In genomic region chr2:105754011-105754410, GRCh38 we compare ENCODE assay signal across 12 cellular contexts. TPM values are rescaled to one million over a fixed set of nuclear protein-coding genes. Genes with fewer than 3 reads are reported as not detected.
DNase-seq lines count a peak whose midpoint lies in the region; ATAC-seq and TF ChIP-seq lines count a peak whose summit lies in the region.
"Had no signal": no experiment of that assay in that cellular context is flagged by ENCODE, and none has a peak within 500 bp of the region (broad histone marks: within the 10 kb centered on the region; RNA-seq: fewer than 3 reads in every experiment).

No MANE protein-coding gene starts in this region.

- H3K4me3 ChIP-seq in endodermal cell (ENCODE audit: low read length): no peak overlapping the region
- H3K4me3 ChIP-seq in sigmoid colon: no peak overlapping the region
- H3K4me3 ChIP-seq: gastroesophageal sphincter, left ventricle myocardium inferior had no signal

- no peak for TF ChIP-seq EP300 in sigmoid colon (IDR thresholded peaks at IDR 0.05)

- no peaks in the 10 kb centered on the region for H3K27me3 Mint-ChIP-seq in activated CD8-positive, alpha-beta memory T cell treated with anti-CD3 and anti-CD28 coated beads, Interleukin-2, amount 10 ng/mL, durations not matched to agents 7 days and 5 days
- no peaks in the 10 kb centered on the region for H3K27me3 Mint-ChIP-seq in activated CD4-positive, alpha-beta T cell treated with anti-CD3 and anti-CD28 coated beads, Interleukin-2, amount 10 ng/mL, durations not matched to agents 7 days and 5 days
- H3K27me3 Mint-ChIP-seq in endodermal cell (ENCODE audit: insufficient read depth): no peaks in the 10 kb centered on the region
- H3K27me3 Mint-ChIP-seq in stimulated activated naive CD8-positive, alpha-beta T cell treated with anti-CD3 and anti-CD28 coated beads, Interleukin-15, Interleukin-2, amounts not matched to agents 100 ng/mL and 50 ng/mL, for 24 hours: no peaks in the 10 kb centered on the region
- H3K27me3 Mint-ChIP-seq: progenitor cell of endocrine pancreas had no signal

- CTCF ChIA-PET in activated CD8-positive, alpha-beta memory T cell treated with anti-CD3 and anti-CD28 coated beads, Interleukin-2, amount 10 ng/mL, durations not matched to agents 7 days and 5 days (lab: Charles Lee): interaction anchor here (1.0 to 1.6 kb wide), 6 partner anchors 8 to 180 kb away, joined by 3 to 5 read pairs (median 3); no protein-coding TSS in a partner anchor
- CTCF ChIA-PET in activated CD4-positive, alpha-beta T cell treated with anti-CD3 and anti-CD28 coated beads, Interleukin-2, amount 10 ng/mL, durations not matched to agents 7 days and 5 days (lab: Charles Lee): interaction anchor here (1.0 to 2.3 kb wide), 4 partner anchors 9 to 111 kb away, joined by 3 to 8 read pairs (median 4); no protein-coding TSS in a partner anchor

- POLR2A ChIA-PET in activated CD4-positive, alpha-beta T cell treated with anti-CD3 and anti-CD28 coated beads, Interleukin-2, amount 10 ng/mL, durations not matched to agents 7 days and 5 days (lab: Charles Lee): interaction anchor here (0.9 kb wide), 1 partner anchor 11 kb away, joined by 3 read pairs; no protein-coding TSS in a partner anchor

- H3K36me3 ChIP-seq in endodermal cell (ENCODE audit: control insufficient read depth, insufficient read depth, low read length) (peaks cover 11% of the 10 kb centered on the region), sigmoid colon (no peaks in the 10 kb centered on the region)
- H3K36me3 ChIP-seq: gastroesophageal sphincter, left ventricle myocardium inferior had no signal

- peaks cover 91% of the 10 kb centered on the region for H3K4me1 Mint-ChIP-seq in activated CD8-positive, alpha-beta memory T cell treated with anti-CD3 and anti-CD28 coated beads, Interleukin-2, amount 10 ng/mL, durations not matched to agents 7 days and 5 days
- H3K4me1 Mint-ChIP-seq in activated CD4-positive, alpha-beta T cell treated with anti-CD3 and anti-CD28 coated beads, Interleukin-2, amount 10 ng/mL, durations not matched to agents 7 days and 5 days: peaks cover 99% of the 10 kb centered on the region
- peaks cover 36% of the 10 kb centered on the region for H3K4me1 Mint-ChIP-seq in endodermal cell
- H3K4me1 Mint-ChIP-seq in stimulated activated naive CD8-positive, alpha-beta T cell treated with anti-CD3 and anti-CD28 coated beads, Interleukin-15, Interleukin-2, amounts not matched to agents 100 ng/mL and 50 ng/mL, for 24 hours (ENCODE audit: low read depth): peaks cover 100% of the 10 kb centered on the region

- 86 to 91% methylated on average over 4 to 5 of the region's 5 CpGs for WGBS in endodermal cell (ENCODE audit: insufficient coverage in 1 of 2, insufficient read length in 1 of 2), 2 experiments
- WGBS in sigmoid colon, 2 donors: 59 to 60% methylated on average over 5 of the region's 5 CpGs

- H3K27ac ChIP-seq in endodermal cell (ENCODE audit: low read depth, low read length): no peak overlapping the region
- H3K27ac ChIP-seq in sigmoid colon: no peak overlapping the region
- H3K27ac ChIP-seq: gastroesophageal sphincter, left ventricle myocardium inferior had no signal

- H3K27ac Mint-ChIP-seq in activated CD8-positive, alpha-beta memory T cell treated with anti-CD3 and anti-CD28 coated beads, Interleukin-2, amount 10 ng/mL, durations not matched to agents 7 days and 5 days: peak overlapping the region; percentile 75
- H3K27ac Mint-ChIP-seq in activated CD4-positive, alpha-beta T cell treated with anti-CD3 and anti-CD28 coated beads, Interleukin-2, amount 10 ng/mL, durations not matched to agents 7 days and 5 days: peak overlapping the region; percentile 95
- peak overlapping the region; percentile 15 for H3K27ac Mint-ChIP-seq in endodermal cell
- peak overlapping the region; percentile 96 for H3K27ac Mint-ChIP-seq in stimulated activated naive CD8-positive, alpha-beta T cell treated with anti-CD3 and anti-CD28 coated beads, Interleukin-15, Interleukin-2, amounts not matched to agents 100 ng/mL and 50 ng/mL, for 24 hours

- H3K27me3 ChIP-seq in endodermal cell (ENCODE audit: control insufficient read depth, insufficient read depth, low read length, poor library complexity, severe bottlenecking): no peaks in the 10 kb centered on the region
- H3K27me3 ChIP-seq in sigmoid colon: no peaks in the 10 kb centered on the region
- H3K27me3 ChIP-seq: gastroesophageal sphincter had no signal

- H3K4me3 Mint-ChIP-seq in activated CD8-positive, alpha-beta memory T cell treated with anti-CD3 and anti-CD28 coated beads, Interleukin-2, amount 10 ng/mL, durations not matched to agents 7 days and 5 days: peak overlapping the region; percentile 59
- peak overlapping the region; percentile 63 for H3K4me3 Mint-ChIP-seq in activated CD4-positive, alpha-beta T cell treated with anti-CD3 and anti-CD28 coated beads, Interleukin-2, amount 10 ng/mL, durations not matched to agents 7 days and 5 days
- no peak overlapping the region for H3K4me3 Mint-ChIP-seq in endodermal cell
- H3K4me3 Mint-ChIP-seq in stimulated activated naive CD8-positive, alpha-beta T cell treated with anti-CD3 and anti-CD28 coated beads, Interleukin-15, Interleukin-2, amounts not matched to agents 100 ng/mL and 50 ng/mL, for 24 hours: peak overlapping the region; percentile 71

- H3K9me3 Mint-ChIP-seq in activated CD8-positive, alpha-beta memory T cell treated with anti-CD3 and anti-CD28 coated beads, Interleukin-2, amount 10 ng/mL, durations not matched to agents 7 days and 5 days (ENCODE audit: low read depth): no peaks in the 10 kb centered on the region
- peaks cover 3% of the 10 kb centered on the region for H3K9me3 Mint-ChIP-seq in activated CD4-positive, alpha-beta T cell treated with anti-CD3 and anti-CD28 coated beads, Interleukin-2, amount 10 ng/mL, durations not matched to agents 7 days and 5 days
- H3K9me3 Mint-ChIP-seq in endodermal cell: no peaks in the 10 kb centered on the region
- no peaks in the 10 kb centered on the region for H3K9me3 Mint-ChIP-seq in stimulated activated naive CD8-positive, alpha-beta T cell treated with anti-CD3 and anti-CD28 coated beads, Interleukin-15, Interleukin-2, amounts not matched to agents 100 ng/mL and 50 ng/mL, for 24 hours

- intact Hi-C loops in sigmoid colon (cut with DNase I): loop anchor here (5.0 kb wide), 1 partner anchor 38 kb away; no protein-coding TSS in a partner anchor

- TF ChIP-seq POLR2A in sigmoid colon (IDR thresholded peaks at IDR 0.05): no peak

- peak; percentile 77 for DNase-seq in activated CD8-positive, alpha-beta memory T cell treated with anti-CD3 and anti-CD28 coated beads, Interleukin-2, amount 10 ng/mL, durations not matched to agents 7 days and 5 days
- DNase-seq in activated CD8-positive, alpha-beta memory T cell treated with anti-CD3 and anti-CD28 coated beads, Interleukin-2, amount 50 U/mL, for 4 hours: no peak
- peak; percentile 75 for DNase-seq in activated CD4-positive, alpha-beta T cell treated with anti-CD3 and anti-CD28 coated beads, Interleukin-2, amount 10 ng/mL, durations not matched to agents 7 days and 5 days
- DNase-seq in endodermal cell (peak; percentile 38), sigmoid colon (no peak), Ammon's horn (ENCODE audit: low spot score) (no peak)
- DNase-seq: left ventricle myocardium inferior, NCI-H2081 had no signal

- H3K9ac ChIP-seq in endodermal cell (ENCODE audit: extremely low read depth, low read length, poor library complexity, severe bottlenecking): no peak overlapping the region

- peaks cover 50% of the 10 kb centered on the region for H3K36me3 Mint-ChIP-seq in activated CD8-positive, alpha-beta memory T cell treated with anti-CD3 and anti-CD28 coated beads, Interleukin-2, amount 10 ng/mL, durations not matched to agents 7 days and 5 days
- H3K36me3 Mint-ChIP-seq in activated CD4-positive, alpha-beta T cell treated with anti-CD3 and anti-CD28 coated beads, Interleukin-2, amount 10 ng/mL, durations not matched to agents 7 days and 5 days (ENCODE audit: low read depth): peaks cover 81% of the 10 kb centered on the region
- H3K36me3 Mint-ChIP-seq in endodermal cell (ENCODE audit: low read depth): peaks cover 22% of the 10 kb centered on the region
- H3K36me3 Mint-ChIP-seq in stimulated activated naive CD8-positive, alpha-beta T cell treated with anti-CD3 and anti-CD28 coated beads, Interleukin-15, Interleukin-2, amounts not matched to agents 100 ng/mL and 50 ng/mL, for 24 hours (ENCODE audit: low read depth): peaks cover 73% of the 10 kb centered on the region

- H3K4me1 ChIP-seq in endodermal cell (ENCODE audit: control insufficient read depth, insufficient read depth, low read length): peaks cover 4% of the 10 kb centered on the region
- H3K4me1 ChIP-seq in sigmoid colon: peaks cover 0 to 51% (median 34%) of the 10 kb centered on the region in 4 donors

- TF ChIP-seq CTCF in endodermal cell (conservative IDR thresholded peaks at IDR 0.05) (no peak), sigmoid colon (IDR thresholded peaks at IDR 0.05) (no peak)

- ATAC-seq in activated CD8-positive, alpha-beta memory T cell treated with anti-CD3 and anti-CD28 coated beads, Interleukin-2, amount 10 ng/mL, durations not matched to agents 7 days and 5 days: peak; percentile 68
- ATAC-seq in HG03095 (IDR thresholded peaks at IDR 0.05; ENCODE audit: unreplicated experiment): no peak
- ATAC-seq: gastroesophageal sphincter had no signal

- H3K9me3 ChIP-seq in endodermal cell (ENCODE audit: control insufficient read depth, low read length) (no peaks in the 10 kb centered on the region), sigmoid colon (no peaks in the 10 kb centered on the region)
- H3K9me3 ChIP-seq: gastroesophageal sphincter, left ventricle myocardium inferior had no signal

RNA-seq across cellular contexts. Expression of gene NCK2, which starts 9.3 kb away (rescaled TPM):
- 10 to 100 TPM; 51.6 to 54.1 TPM for total RNA-seq in activated CD8-positive, alpha-beta memory T cell treated with anti-CD3 and anti-CD28 coated beads, Interleukin-2, amount 10 ng/mL, durations not matched to agents 7 days and 5 days
- 10 to 100 TPM; 73.3 to 84.1 TPM for total RNA-seq in activated CD4-positive, alpha-beta T cell treated with anti-CD3 and anti-CD28 coated beads, Interleukin-2, amount 10 ng/mL, durations not matched to agents 7 days and 5 days
- total RNA-seq in endodermal cell: 10 to 100 TPM; 58.9 to 63.8 TPM
- 58.3 TPM for polyA plus RNA-seq in endodermal cell (2013, experiment 1 of 2)
- polyA plus RNA-seq in endodermal cell (2013, experiment 2 of 2): 54.9 TPM
- 10 to 100 TPM; 39.2 to 56.1 (median 53.7) TPM for total RNA-seq in sigmoid colon
- polyA plus RNA-seq in sigmoid colon: 10 to 100 TPM; 36.4 to 59.9 (median 41.4) TPM

Comparison
In these comparisons a context has a peak if more than half of its experiments do, and no peak if none do; other contexts are left out.
1. DNase-seq: peak in activated CD8-positive, alpha-beta memory T cell treated with anti-CD3 and anti-CD28 coated beads, Interleukin-2, amount 10 ng/mL, durations not matched to agents 7 days and 5 days (single experiment), activated CD4-positive, alpha-beta T cell treated with anti-CD3 and anti-CD28 coated beads, Interleukin-2, amount 10 ng/mL, durations not matched to agents 7 days and 5 days (single experiment) and endodermal cell (single experiment); none in activated CD8-positive, alpha-beta memory T cell treated with anti-CD3 and anti-CD28 coated beads, Interleukin-2, amount 50 U/mL, for 4 hours (single experiment), sigmoid colon (single experiment) and Ammon's horn (single experiment).
2. H3K27ac Mint-ChIP-seq: peak in every context shown above with its lines; median percentile 96 in stimulated activated naive CD8-positive, alpha-beta T cell treated with anti-CD3 and anti-CD28 coated beads, Interleukin-15, Interleukin-2, amounts not matched to agents 100 ng/mL and 50 ng/mL, for 24 hours; 95 in activated CD4-positive, alpha-beta T cell treated with anti-CD3 and anti-CD28 coated beads, Interleukin-2, amount 10 ng/mL, durations not matched to agents 7 days and 5 days; 75 in activated CD8-positive, alpha-beta memory T cell treated with anti-CD3 and anti-CD28 coated beads, Interleukin-2, amount 10 ng/mL, durations not matched to agents 7 days and 5 days; 15 in endodermal cell.